In the genomic region with DNA sequence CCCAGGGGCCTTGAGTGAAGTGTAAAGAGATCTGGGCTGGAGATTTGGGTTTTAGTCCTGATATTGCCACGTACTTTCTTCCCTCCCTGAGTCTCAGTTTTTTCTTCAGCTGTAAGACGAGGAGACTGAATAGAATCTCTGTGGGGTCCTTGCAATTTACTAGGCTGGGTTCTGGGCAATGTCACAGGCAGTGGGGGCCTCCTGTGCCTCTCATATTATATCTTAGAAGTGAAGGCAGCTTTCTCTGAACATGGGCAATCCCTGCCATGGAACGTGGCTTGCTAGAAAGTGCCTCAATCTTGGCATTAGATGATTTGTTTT, we compare ENCODE assay signal across 9 cellular contexts.
DNase-seq lines count a peak whose midpoint lies in the region; ATAC-seq and TF ChIP-seq lines count a peak whose summit lies in the region.
"Had no signal": no experiment of that assay in that cellular context is flagged by ENCODE, and none has a peak within 500 bp of the region (broad histone marks: within the 10 kb centered on the region; RNA-seq: fewer than 3 reads in every experiment).

No MANE protein-coding gene starts in this region.

- peak overlapping the region; percentile 91 for H2BK20ac ChIP-seq in IMR-90 (ENCODE audit: low read depth, low read length)

- peaks cover 25% of the 10 kb centered on the region for H3K4me1 Mint-ChIP-seq in chondrocyte (ENCODE audit: low read depth)
- H3K4me1 Mint-ChIP-seq in nephron, result peaks cover 40% of the 10 kb centered on the region

- TF ChIP-seq RAD21 in IMR-90 (IDR thresholded peaks at IDR 0.05; ENCODE audit: low read length), result no peak

- H4K20me1 ChIP-seq in IMR-90 (ENCODE audit: insufficient read depth, low read length), result no peaks in the 10 kb centered on the region

- H3K56ac ChIP-seq in IMR-90 (ENCODE audit: extremely low read depth, insufficient read depth, low read length), result peak overlapping the region; percentile 89; the same call in 1 of the 2 replicates

- H4K91ac ChIP-seq in IMR-90 (ENCODE audit: insufficient read depth, low read depth, low read length), result peak overlapping the region; percentile 97

- in situ Hi-C loops in IMR-90 (cut with MboI; ENCODE audit: low sequenced_read_pairs), result no loop called here

- peak overlapping the region; percentile 47 for H2AK9ac ChIP-seq in IMR-90 (replicated peaks; ENCODE audit: low read depth, low read length, poor library complexity)

- H3K36me3 ChIP-seq in IMR-90 (ENCODE audit: control insufficient read depth, insufficient read depth, low read length), result no peaks in the 10 kb centered on the region

- H2AFZ ChIP-seq in IMR-90 (replicated peaks; ENCODE audit: low read length, poor library complexity), result peak overlapping the region; percentile 92

- H4K8ac ChIP-seq in IMR-90 (ENCODE audit: low read depth in 2 of 2, low read length in 2 of 2), result peak overlapping the region; percentile 90 to 97

- peak overlapping the region; percentile 74; the same call in 1 of the 2 replicates for H3K27ac ChIP-seq in IMR-90 (ENCODE audit: insufficient read depth, low read length)

- DNase-seq in AG10803 (ENCODE audit: low read depth) (no peak), IMR-90 (no peak), chondrocyte (ENCODE audit: low spot score) (no peak), ureter (ENCODE audit: low spot score) (no peak), C1 segment of cervical spinal cord (lab: John Stamatoyannopoulos, UW) (no peak), HuH-7 (ENCODE audit: low spot score) (no peak), GM10266 (ENCODE audit: extremely low spot score) (no peak)
- DNase-seq: stimulated activated CD4-positive, alpha-beta T cell treated with anti-CD3 and anti-CD28 coated beads, Interleukin-2, amount 100 ng/mL, for 24 hours had no signal

- TF ChIP-seq CTCF in AG10803 (conservative IDR thresholded peaks at IDR 0.05; ENCODE audit: low read length) (no peak), IMR-90 (conservative IDR thresholded peaks at IDR 0.05; ENCODE audit: low read depth, low read length) (no peak), chondrocyte (IDR thresholded peaks at IDR 0.05) (no peak), nephron (IDR thresholded peaks at IDR 0.05; ENCODE audit: unreplicated experiment in 3 of 3) (no peak), GM10266 (IDR thresholded peaks at IDR 0.05; ENCODE audit: control insufficient read depth, insufficient read depth, low read depth, missing control alignments) (no peak)

- intact Hi-C loops in IMR-90 (cut with micrococcal nuclease), result loop anchor here (2.0 to 5.0 kb wide), 2 partner anchors 56 to 151 kb away; a partner anchor contains a TSS

- H2BK5ac ChIP-seq in IMR-90 (ENCODE audit: low read depth, low read length, poor library complexity, severe bottlenecking), result peak overlapping the region; percentile 73

- BruUV-seq in IMR-90 (replicated peaks; lab: Mats Ljungman, UMichigan), result no TSS peak

- POLR2A ChIA-PET in IMR-90 (lab: Charles Lee; ENCODE audit: unreplicated experiment), result no interaction called here

- peak overlapping the region; percentile 89 for H2AK5ac ChIP-seq in IMR-90 (ENCODE audit: low read depth, low read length)

- H3K9me3 Mint-ChIP-seq in chondrocyte (ENCODE audit: low read depth) (no peaks in the 10 kb centered on the region), nephron (peaks cover 3% of the 10 kb centered on the region)

- H3K36me3 Mint-ChIP-seq in chondrocyte (ENCODE audit: low read depth) (no peaks in the 10 kb centered on the region), nephron (ENCODE audit: low read depth) (no peaks in the 10 kb centered on the region)

- no peaks in the 10 kb centered on the region for H3K9me3 ChIP-seq in IMR-90 (ENCODE audit: control insufficient read depth, insufficient read depth, low read length)

- H4K5ac ChIP-seq in IMR-90 (ENCODE audit: low read depth, low read length), result peak overlapping the region; percentile 90

- peak overlapping the region; percentile 91 for H2BK120ac ChIP-seq in IMR-90 (ENCODE audit: low read depth, low read length)

- ATAC-seq in IMR-90 (ENCODE audit: low read depth), result 0 out of 2 replicates have a peak, but pooled peaks have one; percentile 3

- H3K23ac ChIP-seq in IMR-90 (ENCODE audit: low read depth, low read length), result peak overlapping the region; percentile 90

- H3K4me2 ChIP-seq in IMR-90 (ENCODE audit: low read depth, low read length), result peak overlapping the region; percentile 69

- H3K9me1 ChIP-seq in IMR-90 (ENCODE audit: insufficient read depth, low read length), result peaks cover 10% of the 10 kb centered on the region

- peak overlapping the region; percentile 19 for H3K27ac Mint-ChIP-seq in chondrocyte (ENCODE audit: unreplicated experiment)
- H3K27ac Mint-ChIP-seq in nephron, result peak overlapping the region; percentile 2 to 97 (median 56)

- CTCF ChIA-PET in IMR-90 (lab: Yijun Ruan, JAX), result no interaction called here

- H3K4me3 ChIP-seq in AG10803 (ENCODE audit: low read length) (peak overlapping the region; percentile 44), IMR-90 (ENCODE audit: insufficient read depth, low read depth, low read length) (no peak overlapping the region; the same call in 1 of the 2 replicates)

- no peaks in the 10 kb centered on the region for H3K27me3 ChIP-seq in IMR-90 (ENCODE audit: control insufficient read depth, insufficient read depth, low read length)

- WGBS in IMR-90 (ENCODE audit: extremely low coverage in 2 of 2, insufficient read length in 1 of 2), 2 experiments, result 60% methylated on average over 1 of the region's 3 CpGs; no CpG with 5 or more reads in 1 of the 2 experiments

- TF ChIP-seq POLR2A in IMR-90 (IDR thresholded peaks at IDR 0.05; ENCODE audit: low read depth, low read length), result no peak

- peak overlapping the region; percentile 90 for H3K14ac ChIP-seq in IMR-90 (replicated peaks; ENCODE audit: low read depth, low read length)

- peak overlapping the region; percentile 93 for H2BK15ac ChIP-seq in IMR-90 (ENCODE audit: low read depth, low read length)

- H3K18ac ChIP-seq in IMR-90 (ENCODE audit: low read depth, low read length), result peak overlapping the region; percentile 59

- H3K27me3 Mint-ChIP-seq in chondrocyte (ENCODE audit: low read depth) (no peaks in the 10 kb centered on the region), nephron (ENCODE audit: low read depth) (peaks cover 6% of the 10 kb centered on the region)

- H3K9ac ChIP-seq in IMR-90 (ENCODE audit: low read depth, low read length), result peak overlapping the region; percentile 21; the same call in 1 of the 2 replicates

- peak overlapping the region; percentile 95 for H3K4ac ChIP-seq in IMR-90 (ENCODE audit: low read depth, low read length)

- no peaks in the 10 kb centered on the region for H3K79me1 ChIP-seq in IMR-90 (ENCODE audit: low read depth in 1 of 2, low read length in 2 of 2)

- H3K4me1 ChIP-seq in IMR-90 (ENCODE audit: control insufficient read depth, insufficient read depth, low read length), result peaks cover 11% of the 10 kb centered on the region

- dilution Hi-C loops in IMR-90 (cut with HindIII; ENCODE audit: low sequenced_read_pairs, unreplicated experiment), result no loop called here

- H3K4me3 Mint-ChIP-seq in chondrocyte (ENCODE audit: unreplicated experiment) (no peak overlapping the region), nephron (peak overlapping the region in 2 of 3 experiments; percentile 7 to 13)

TF ChIP-seq in IMR-90, 13 proteins besides CTCF, POLR2A, EP300 and RAD21:
- TF ChIP-seq NFE2L2 (IDR thresholded peaks at IDR 0.05; ENCODE audit: low read depth, low read length) (no peak), CHD1 (IDR thresholded peaks at IDR 0.05; ENCODE audit: low read depth, low read length) (no peak), RFX5 (IDR thresholded peaks at IDR 0.05; ENCODE audit: low read depth, low read length) (no peak), SMC3 (IDR thresholded peaks at IDR 0.05; ENCODE audit: low read depth, low read length) (no peak), BHLHE40 (IDR thresholded peaks at IDR 0.05; ENCODE audit: low read depth, low read length) (no peak), MAZ (IDR thresholded peaks at IDR 0.05; ENCODE audit: borderline replicate concordance, low read depth, low read length) (no peak), RCOR1 (IDR thresholded peaks at IDR 0.05; ENCODE audit: insufficient replicate concordance, low read length) (no peak), CEBPB (IDR thresholded peaks at IDR 0.05; ENCODE audit: low read depth, low read length) (no peak), FOS (IDR thresholded peaks at IDR 0.05; ENCODE audit: low read depth, low read length) (no peak), MXI1 (IDR thresholded peaks at IDR 0.05; ENCODE audit: borderline replicate concordance, low read depth, low read length) (no peak), MAFK (IDR thresholded peaks at IDR 0.05; ENCODE audit: low read depth, low read length) (no peak)
- TF ChIP-seq, protein P1, sequence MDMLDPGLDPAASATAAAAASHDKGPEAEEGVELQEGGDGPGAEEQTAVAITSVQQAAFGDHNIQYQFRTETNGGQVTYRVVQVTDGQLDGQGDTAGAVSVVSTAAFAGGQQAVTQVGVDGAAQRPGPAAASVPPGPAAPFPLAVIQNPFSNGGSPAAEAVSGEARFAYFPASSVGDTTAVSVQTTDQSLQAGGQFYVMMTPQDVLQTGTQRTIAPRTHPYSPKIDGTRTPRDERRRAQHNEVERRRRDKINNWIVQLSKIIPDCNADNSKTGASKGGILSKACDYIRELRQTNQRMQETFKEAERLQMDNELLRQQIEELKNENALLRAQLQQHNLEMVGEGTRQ (IDR thresholded peaks at IDR 0.05; ENCODE audit: low read depth, low read length), result no peak
- TF ChIP-seq, protein P2, sequence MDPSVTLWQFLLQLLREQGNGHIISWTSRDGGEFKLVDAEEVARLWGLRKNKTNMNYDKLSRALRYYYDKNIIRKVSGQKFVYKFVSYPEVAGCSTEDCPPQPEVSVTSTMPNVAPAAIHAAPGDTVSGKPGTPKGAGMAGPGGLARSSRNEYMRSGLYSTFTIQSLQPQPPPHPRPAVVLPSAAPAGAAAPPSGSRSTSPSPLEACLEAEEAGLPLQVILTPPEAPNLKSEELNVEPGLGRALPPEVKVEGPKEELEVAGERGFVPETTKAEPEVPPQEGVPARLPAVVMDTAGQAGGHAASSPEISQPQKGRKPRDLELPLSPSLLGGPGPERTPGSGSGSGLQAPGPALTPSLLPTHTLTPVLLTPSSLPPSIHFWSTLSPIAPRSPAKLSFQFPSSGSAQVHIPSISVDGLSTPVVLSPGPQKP (IDR thresholded peaks at IDR 0.05; ENCODE audit: borderline replicate concordance, low read depth, low read length), result no peak
TF ChIP-seq in IMR-90: peak in this region for 0.
